1 cellular context compared by ENCODE assay signal in genomic region chr19:46691948-46692347, GRCh38.
A peak's percentile ranks its signal among the peaks of the same experiment; 100 is the strongest.
TF ChIP-seq lines count a peak whose summit lies in the region.

No MANE protein-coding gene starts in this region.

TF ChIP-seq in A549, 52 proteins besides CTCF, POLR2A, EP300 and RAD21:
- no peak for TF ChIP-seq HES2 (IDR thresholded peaks at IDR 0.05)
- TF ChIP-seq SREBF2 (IDR thresholded peaks at IDR 0.05): no peak
- no peak for TF ChIP-seq HOXA7 (CRISPR knock-in tag; IDR thresholded peaks at IDR 0.05)
- peak; percentile 66; the same call in 1 of the 2 replicates for TF ChIP-seq KDM1A (IDR thresholded peaks at IDR 0.05; ENCODE audit: low read depth)
